In the genomic region with DNA sequence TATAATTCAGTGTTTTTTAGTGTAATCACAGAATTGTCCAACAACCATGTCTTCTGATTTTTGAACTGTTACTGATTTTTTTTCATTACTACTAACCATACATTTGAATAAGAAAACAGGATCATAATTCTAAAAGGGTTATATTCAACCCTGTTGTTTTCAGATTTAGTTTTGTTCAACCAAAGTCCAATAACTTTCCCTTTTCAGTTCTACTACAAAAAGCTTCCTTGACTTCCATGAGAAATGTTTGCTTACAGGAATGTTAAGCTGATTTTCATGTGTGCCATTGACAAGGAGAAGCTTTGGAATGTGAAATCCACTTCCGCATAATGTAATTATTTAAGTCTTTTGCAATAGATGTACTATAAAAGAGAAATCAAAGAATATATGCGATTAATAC, we compare ENCODE assay signal across 27 cellular contexts.
DNase-seq lines count a peak whose midpoint lies in the region; ATAC-seq, FAIRE-seq and TF ChIP-seq lines count a peak whose summit lies in the region.
"Had no signal": no experiment of that assay in that cellular context is flagged by ENCODE, and none has a peak within 500 bp of the region (broad histone marks: within the 10 kb centered on the region; RNA-seq: fewer than 3 reads in every experiment).

No MANE protein-coding gene starts in this region.

- no peak overlapping the region for H3K4me2 ChIP-seq in K562 (ENCODE audit: insufficient read depth, low read length)
- H3K4me2 ChIP-seq: BLaER1 had no signal

- no peak for TF ChIP-seq RAD21 in K562 (CRISPR knock-in tag; conservative IDR thresholded peaks at IDR 0.05 in 1 of 2, IDR thresholded peaks at IDR 0.05 in 1 of 2)

- POLR2A ChIA-PET in K562 (lab: Yijun Ruan, JAX) = interaction anchor here (0.8 kb wide), 2 partner anchors 18 to 543 kb away, joined by 3 to 4 read pairs; no protein-coding TSS in a partner anchor

- CTCF ChIA-PET in K562 (lab: Yijun Ruan, JAX; ENCODE audit: low intra/inter-chr PET ratio) = no interaction called here

- DNase-seq in K562 (ENCODE audit: extremely low read depth in 1 of 4, low spot score in 3 of 4) (no peak), small intestine (no peak), adrenal gland (no peak)
- DNase-seq in stimulated activated naive CD8-positive, alpha-beta T cell treated with anti-CD3 and anti-CD28 coated beads, Interleukin-15, amount 100 ng/mL, for 72 hours = no peak
- DNase-seq: 8988T; ACHN; BE2C; C1 segment of cervical spinal cord; CD4-positive, alpha-beta memory T cell; CD4-positive, CD25-positive, alpha-beta regulatory T cell; CD8-positive, alpha-beta memory T cell; COR-L47; DMS 273 treated with DMSO at 0.1 percent for 48 hours; DMS153; DMS53; DMS79; DND-41; EL; GDM1 had no signal

- in situ Hi-C loops in K562 (cut with MboI) = no loop called here

- no peak for TF ChIP-seq EP300 in K562 (IDR thresholded peaks at IDR 0.05; ENCODE audit: low read length)

- TF ChIP-seq CTCF in K562 (IDR thresholded peaks at IDR 0.05 in 2 of 3, conservative IDR thresholded peaks at IDR 0.05 in 1 of 3; ENCODE audit: insufficient read depth in 2 of 3, low read depth in 1 of 3, low read length in 3 of 3) = no peak
- no peak for TF ChIP-seq CTCF in adrenal gland (IDR thresholded peaks at IDR 0.05)

- peaks cover 7% of the 10 kb centered on the region for H3K4me1 Mint-ChIP-seq in stimulated activated naive CD8-positive, alpha-beta T cell treated with anti-CD3 and anti-CD28 coated beads, Interleukin-15, amount 100 ng/mL, for 72 hours

- intact Hi-C loops in K562 (cut with micrococcal nuclease) = no loop called here
- intact Hi-C loops in adrenal gland (cut with DNase I) = no loop called here

- FAIRE-seq in K562 (lab: Jason Lieb, UNC) (peak; percentile 37), endometrium (lab: Jason Lieb, UNC) (peak; percentile 8), small intestine (lab: Jason Lieb, UNC) (peak; percentile 23)
- FAIRE-seq: A204.1, GM12892, GM18507 had no signal

- no peaks in the 10 kb centered on the region for H3K9me1 ChIP-seq in K562 (ENCODE audit: control insufficient read depth, insufficient read depth, low read length)

- TF ChIP-seq POLR2A in K562 (conservative IDR thresholded peaks at IDR 0.05) (no peak), adrenal gland (IDR thresholded peaks at IDR 0.05) (no peak)

- 97% methylated on average over 2 of the region's 2 CpGs for WGBS in K562 (ENCODE audit: insufficient coverage, low coverage, missing lambda C conversion rate)
- 98 to 99% (median 99%) methylated on average over 2 of the region's 2 CpGs for WGBS in small intestine, 3 donors
- WGBS in adrenal gland, 4 donors = 94 to 99% (median 97%) methylated on average over 2 of the region's 2 CpGs

- H3K9me3 ChIP-seq in K562 (replicated peaks; ENCODE audit: control insufficient read depth, insufficient read depth, low read depth, low read length) = peaks cover 6% of the 10 kb centered on the region
- H3K9me3 ChIP-seq in small intestine (ENCODE audit: control insufficient read depth, low read depth) = no peaks in the 10 kb centered on the region
- no peaks in the 10 kb centered on the region for H3K9me3 ChIP-seq in adrenal gland (replicated peaks in 1 of 3)
- H3K9me3 ChIP-seq: BE2C had no signal

- no peaks in the 10 kb centered on the region for H4K20me1 ChIP-seq in K562 (replicated peaks; ENCODE audit: control insufficient read depth, insufficient read depth, low read length)

- peaks cover 6% of the 10 kb centered on the region; the same call in 2 of the 3 replicates for H3K36me3 ChIP-seq in K562 (ENCODE audit: control insufficient read depth, insufficient read depth, low read length)
- no peaks in the 10 kb centered on the region for H3K36me3 ChIP-seq in small intestine (ENCODE audit: control insufficient read depth in 2 of 2, insufficient read depth in 2 of 2, low read length in 2 of 2)
- H3K36me3 ChIP-seq in adrenal gland (replicated peaks in 1 of 2) = no peaks in the 10 kb centered on the region
- H3K36me3 ChIP-seq: BE2C had no signal

- H3K27me3 Mint-ChIP-seq in stimulated activated naive CD8-positive, alpha-beta T cell treated with anti-CD3 and anti-CD28 coated beads, Interleukin-15, amount 100 ng/mL, for 72 hours = no peaks in the 10 kb centered on the region
- H3K27me3 Mint-ChIP-seq: CD4-positive, alpha-beta memory T cell; CD4-positive, CD25-positive, alpha-beta regulatory T cell; CD8-positive, alpha-beta memory T cell had no signal

- H3K4me1 ChIP-seq in K562 (replicated peaks in 1 of 2; ENCODE audit: control insufficient read depth in 2 of 2, insufficient read depth in 2 of 2, low read length in 2 of 2) = peaks cover under 1 to 11% of the 10 kb centered on the region in 2 experiments; a peak in 3 of 5 replicates
- peaks cover 0 to 1% of the 10 kb centered on the region in 2 donors for H3K4me1 ChIP-seq in small intestine (ENCODE audit: control insufficient read depth in 2 of 2, insufficient read depth in 1 of 2, low read depth in 1 of 2, low read length in 1 of 2)
- H3K4me1 ChIP-seq in adrenal gland (replicated peaks in 1 of 2) = peaks cover 4 to 20% of the 10 kb centered on the region in 2 donors
- H3K4me1 ChIP-seq: BE2C, BLaER1 had no signal

- peaks cover 13% of the 10 kb centered on the region; the same call in 2 of the 3 replicates for H3K79me2 ChIP-seq in K562 (ENCODE audit: control insufficient read depth, insufficient read depth, low read length)

- no peak overlapping the region for H3K4me3 ChIP-seq in K562
- no peak overlapping the region for H3K4me3 ChIP-seq in small intestine (ENCODE audit: low read depth in 1 of 2, low read length in 2 of 2)
- H3K4me3 ChIP-seq in adrenal gland = no peak overlapping the region
- H3K4me3 ChIP-seq: GM12878 had no signal

- H2AFZ ChIP-seq in K562 (ENCODE audit: low read depth, low read length) = no peak overlapping the region

- peaks cover 6% of the 10 kb centered on the region in 2 donors for H3K9me3 Mint-ChIP-seq in stimulated activated naive CD8-positive, alpha-beta T cell treated with anti-CD3 and anti-CD28 coated beads, Interleukin-15, amount 100 ng/mL, for 72 hours
- H3K9me3 Mint-ChIP-seq: CD14-positive monocyte had no signal

- H3K27ac ChIP-seq in K562 (ENCODE audit: extremely low read depth, low read depth, low read length) (no peak overlapping the region), small intestine (ENCODE audit: low read depth in 1 of 2, low read length in 1 of 2) (no peak overlapping the region), adrenal gland (no peak overlapping the region)
- H3K27ac ChIP-seq: BLaER1 had no signal

- no peak for ATAC-seq in K562
- no peak for ATAC-seq in stimulated activated naive CD8-positive, alpha-beta T cell treated with anti-CD3 and anti-CD28 coated beads, Interleukin-15, amount 100 ng/mL, for 72 hours
- no peak for ATAC-seq in GM19467 (IDR thresholded peaks at IDR 0.05; ENCODE audit: unreplicated experiment)
- ATAC-seq: GM12878 had no signal

- no peak overlapping the region for H3K9ac ChIP-seq in K562 (ENCODE audit: insufficient read depth in 1 of 2, low read depth in 2 of 2, low read length in 2 of 2)
- H3K9ac ChIP-seq: BLaER1 had no signal

- H3K27me3 ChIP-seq in K562 (ENCODE audit: control insufficient read depth in 2 of 2, insufficient read depth in 2 of 2, low read length in 2 of 2) (no peaks in the 10 kb centered on the region), small intestine (ENCODE audit: control insufficient read depth in 2 of 2, insufficient read depth in 2 of 2, low read length in 2 of 2) (no peaks in the 10 kb centered on the region), adrenal gland (no peaks in the 10 kb centered on the region)
- H3K27me3 ChIP-seq: BE2C, BLaER1 had no signal

- no TSS peak for BruUV-seq in K562 (replicated peaks; lab: Mats Ljungman, UMichigan)

- no peak overlapping the region for H3K27ac Mint-ChIP-seq in stimulated activated naive CD8-positive, alpha-beta T cell treated with anti-CD3 and anti-CD28 coated beads, Interleukin-15, amount 100 ng/mL, for 72 hours
- H3K27ac Mint-ChIP-seq: CD4-positive, alpha-beta memory T cell; CD4-positive, CD25-positive, alpha-beta regulatory T cell; CD8-positive, alpha-beta memory T cell had no signal

- H3K4me3 Mint-ChIP-seq in stimulated activated naive CD8-positive, alpha-beta T cell treated with anti-CD3 and anti-CD28 coated beads, Interleukin-15, amount 100 ng/mL, for 72 hours = no peak overlapping the region
- H3K4me3 Mint-ChIP-seq: CD14-positive monocyte; CD4-positive, alpha-beta memory T cell; CD4-positive, CD25-positive, alpha-beta regulatory T cell; CD8-positive, alpha-beta memory T cell had no signal

TF ChIP-seq in K562, 482 proteins besides CTCF, POLR2A, EP300 and RAD21 (continues in another document):
- TF ChIP-seq FOXA3 (CRISPR knock-in tag; conservative IDR thresholded peaks at IDR 0.05 in 1 of 2, IDR thresholded peaks at IDR 0.05 in 1 of 2) (no peak), SP2 (IDR thresholded peaks at IDR 0.05; ENCODE audit: extremely low read depth, low read depth, low read length, poor library complexity, severe bottlenecking) (no peak), RFX1 (IDR thresholded peaks at IDR 0.05) (no peak), HEY1 (CRISPR knock-in tag; IDR thresholded peaks at IDR 0.05; ENCODE audit: borderline replicate concordance) (no peak)
- TF ChIP-seq, protein P1, sequence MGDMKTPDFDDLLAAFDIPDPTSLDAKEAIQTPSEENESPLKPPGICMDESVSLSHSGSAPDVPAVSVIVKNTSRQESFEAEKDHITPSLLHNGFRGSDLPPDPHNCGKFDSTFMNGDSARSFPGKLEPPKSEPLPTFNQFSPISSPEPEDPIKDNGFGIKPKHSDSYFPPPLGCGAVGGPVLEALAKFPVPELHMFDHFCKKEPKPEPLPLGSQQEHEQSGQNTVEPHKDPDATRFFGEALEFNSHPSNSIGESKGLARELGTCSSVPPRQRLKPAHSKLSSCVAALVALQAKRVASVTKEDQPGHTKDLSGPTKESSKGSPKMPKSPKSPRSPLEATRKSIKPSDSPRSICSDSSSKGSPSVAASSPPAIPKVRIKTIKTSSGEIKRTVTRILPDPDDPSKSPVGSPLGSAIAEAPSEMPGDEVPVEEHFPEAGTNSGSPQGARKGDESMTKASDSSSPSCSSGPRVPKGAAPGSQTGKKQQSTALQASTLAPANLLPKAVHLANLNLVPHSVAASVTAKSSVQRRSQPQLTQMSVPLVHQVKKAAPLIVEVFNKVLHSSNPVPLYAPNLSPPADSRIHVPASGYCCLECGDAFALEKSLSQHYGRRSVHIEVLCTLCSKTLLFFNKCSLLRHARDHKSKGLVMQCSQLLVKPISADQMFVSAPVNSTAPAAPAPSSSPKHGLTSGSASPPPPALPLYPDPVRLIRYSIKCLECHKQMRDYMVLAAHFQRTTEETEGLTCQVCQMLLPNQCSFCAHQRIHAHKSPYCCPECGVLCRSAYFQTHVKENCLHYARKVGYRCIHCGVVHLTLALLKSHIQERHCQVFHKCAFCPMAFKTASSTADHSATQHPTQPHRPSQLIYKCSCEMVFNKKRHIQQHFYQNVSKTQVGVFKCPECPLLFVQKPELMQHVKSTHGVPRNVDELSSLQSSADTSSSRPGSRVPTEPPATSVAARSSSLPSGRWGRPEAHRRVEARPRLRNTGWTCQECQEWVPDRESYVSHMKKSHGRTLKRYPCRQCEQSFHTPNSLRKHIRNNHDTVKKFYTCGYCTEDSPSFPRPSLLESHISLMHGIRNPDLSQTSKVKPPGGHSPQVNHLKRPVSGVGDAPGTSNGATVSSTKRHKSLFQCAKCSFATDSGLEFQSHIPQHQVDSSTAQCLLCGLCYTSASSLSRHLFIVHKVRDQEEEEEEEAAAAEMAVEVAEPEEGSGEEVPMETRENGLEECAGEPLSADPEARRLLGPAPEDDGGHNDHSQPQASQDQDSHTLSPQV (IDR thresholded peaks at IDR 0.05) = no peak
